18 cellular contexts compared by ENCODE assay signal in the genomic region with DNA sequence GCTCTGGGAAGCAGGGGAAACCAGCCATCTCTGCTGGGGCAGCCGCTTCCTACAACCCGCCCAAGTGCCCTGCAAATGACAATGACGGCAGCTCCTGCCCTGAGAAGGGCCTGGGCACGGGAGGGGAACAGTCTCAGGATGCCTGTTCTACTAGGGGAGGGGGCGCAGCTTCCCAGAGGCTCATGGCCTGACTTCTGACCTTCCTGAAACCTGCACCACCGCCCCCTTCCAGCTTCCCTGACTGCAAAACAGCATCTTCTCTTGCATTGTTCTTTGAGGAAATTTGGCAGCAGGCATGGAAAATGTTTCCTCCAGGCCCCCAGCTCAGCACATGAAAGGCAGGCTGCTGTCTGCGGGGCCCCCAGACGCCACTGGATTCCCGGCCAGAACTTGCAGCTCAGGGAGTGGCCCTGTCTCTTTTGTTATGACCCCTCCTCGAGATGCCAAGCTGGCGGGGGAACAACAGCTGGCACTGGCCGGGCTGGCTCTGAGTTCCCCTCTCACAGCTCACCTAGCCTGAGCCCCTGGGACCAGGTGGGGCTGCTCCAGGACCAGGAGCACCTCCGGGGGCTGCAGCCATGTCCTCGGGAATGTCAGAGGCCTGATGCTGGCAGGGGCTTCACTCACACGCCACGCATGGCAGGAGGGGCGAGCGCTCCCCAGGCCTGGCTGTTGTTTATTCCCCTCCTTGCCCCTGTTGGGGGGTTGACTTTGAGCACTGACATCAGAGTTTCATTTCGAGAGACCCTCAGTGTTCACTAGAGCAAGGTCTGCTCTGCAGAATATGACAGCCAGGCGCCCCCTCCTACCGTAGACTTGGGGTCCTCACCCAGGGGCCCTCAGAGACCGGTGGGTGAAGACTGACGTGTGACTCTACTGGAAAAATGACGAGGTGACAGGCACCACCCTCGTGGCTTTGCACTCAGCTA.
DNase-seq lines count a peak whose midpoint lies in the region; ATAC-seq and TF ChIP-seq lines count a peak whose summit lies in the region.
"Had no signal": no experiment of that assay in that cellular context is flagged by ENCODE, and none has a peak within 500 bp of the region (broad histone marks: within the 10 kb centered on the region; RNA-seq: fewer than 3 reads in every experiment).

No MANE protein-coding gene starts in this region.

- H3K4me3 Mint-ChIP-seq in WTC11, result no peak overlapping the region
- H3K4me3 Mint-ChIP-seq: activated T-helper 1 cell treated with anti-CD3 and anti-CD28 coated beads, Interleukin-12 subunit alpha, Interleukin-12 subunit beta, Interleukin-2, Interleukin-4 antibody, amounts not matched to agents 30 ng/mL and 10 ng/mL and 1 ng/mL, durations not matched to agents 14 hours and 24 hours and 36 hours; HFFc6; neural crest cell had no signal

- peaks cover 47% of the 10 kb centered on the region for H3K4me1 ChIP-seq in left ventricle myocardium inferior

- H3K27me3 Mint-ChIP-seq in WTC11 (ENCODE audit: low read depth), result 0 out of 2 replicates have a peak, but pooled peaks cover 4% of the 10 kb centered on the region

- DNase-seq in NCI-H748 (lab: John Stamatoyannopoulos, UW; ENCODE audit: unreplicated experiment) (peak; percentile 47), NCI-H748 treated with DMSO at 0.1 percent for 48 hours (lab: John Stamatoyannopoulos, UW) (no peak), WTC11 (ENCODE audit: low spot score) (no peak), left ventricle myocardium inferior (peak; percentile 48), posterior vena cava (ENCODE audit: low spot score) (peak; percentile 69), GM19238 (ENCODE audit: insufficient read length, low spot score) (no peak), A172 (ENCODE audit: low spot score) (no peak), NCI-H524 treated with DMSO at 0.1 percent for 48 hours (lab: John Stamatoyannopoulos, UW) (no peak)
- DNase-seq: activated CD4-positive, CD25-positive, alpha-beta regulatory T cell treated with anti-CD3 and anti-CD28 coated beads, Interleukin-2, amount 50 U/mL, for 72 hours; C1 segment of cervical spinal cord; foreskin melanocyte; HFFc6; mesendoderm; NCI-H146; stimulated activated naive CD4-positive, alpha-beta T cell treated with Interleukin-2 at 50 U/mL for 16 hours had no signal

- POLR2A ChIA-PET in WTC11 (lab: Charles Lee), result interaction anchor here (1.2 kb wide), 1 partner anchor 146 kb away, joined by 3 read pairs; no protein-coding TSS in a partner anchor

- 0 out of 2 replicates have a peak overlapping the region, but pooled peaks have one; percentile 4 for H3K27ac Mint-ChIP-seq in WTC11
- H3K27ac Mint-ChIP-seq: activated T-helper 1 cell treated with anti-CD3 and anti-CD28 coated beads, Interleukin-12 subunit alpha, Interleukin-12 subunit beta, Interleukin-2, Interleukin-4 antibody, amounts not matched to agents 30 ng/mL and 10 ng/mL and 1 ng/mL, durations not matched to agents 14 hours and 24 hours and 36 hours; HFFc6 had no signal

- no peak overlapping the region for H3K4me3 ChIP-seq in left ventricle myocardium inferior
- H3K4me3 ChIP-seq: A549 had no signal

- no peak for ATAC-seq in WTC11
- ATAC-seq: A549 had no signal

- CTCF ChIA-PET in WTC11 (lab: Charles Lee), result interaction anchor here (1.4 to 1.8 kb wide), 2 partner anchors 36 to 154 kb away, joined by 5 read pairs; no protein-coding TSS in a partner anchor

- no peaks in the 10 kb centered on the region for H3K36me3 ChIP-seq in left ventricle myocardium inferior

- H3K9me3 Mint-ChIP-seq in WTC11, result no peaks in the 10 kb centered on the region
- H3K9me3 Mint-ChIP-seq: activated T-helper 1 cell treated with anti-CD3 and anti-CD28 coated beads, Interleukin-12 subunit alpha, Interleukin-12 subunit beta, Interleukin-2, Interleukin-4 antibody, amounts not matched to agents 30 ng/mL and 10 ng/mL and 1 ng/mL, durations not matched to agents 14 hours and 24 hours and 36 hours; HFFc6; neural crest cell had no signal

- intact Hi-C loops in left ventricle myocardium inferior (cut with micrococcal nuclease) (no loop called here), posterior vena cava (cut with DNase I) (no loop called here)

- H3K27me3 ChIP-seq in left ventricle myocardium inferior (ENCODE audit: low read depth), result peaks cover 70% of the 10 kb centered on the region

- peaks cover 61% of the 10 kb centered on the region for H3K4me1 Mint-ChIP-seq in WTC11

- H3K9me3 ChIP-seq in left ventricle myocardium inferior (replicated peaks), result peaks cover 4% of the 10 kb centered on the region
- H3K9me3 ChIP-seq: A549 had no signal

- TF ChIP-seq CTCF in WTC11 (IDR thresholded peaks at IDR 0.05) (no peak), left ventricle myocardium inferior (IDR thresholded peaks at IDR 0.05; ENCODE audit: borderline replicate concordance) (no peak)

- H3K27ac ChIP-seq in left ventricle myocardium inferior (replicated peaks), result peak overlapping the region; percentile 69

- H3K36me3 Mint-ChIP-seq in WTC11, result no peaks in the 10 kb centered on the region

TF ChIP-seq in WTC11, 78 proteins besides CTCF, POLR2A, EP300 and RAD21:
- no peak for TF ChIP-seq TEAD1 (CRISPR knock-in tag; IDR thresholded peaks at IDR 0.05)
- TF ChIP-seq TCF7 (CRISPR knock-in tag; IDR thresholded peaks at IDR 0.05; ENCODE audit: low read depth), result no peak
- TF ChIP-seq CDX4 (CRISPR knock-in tag; IDR thresholded peaks at IDR 0.05; ENCODE audit: borderline replicate concordance), result no peak
- no peak for TF ChIP-seq ZBTB21 (CRISPR knock-in tag; IDR thresholded peaks at IDR 0.05; ENCODE audit: borderline replicate concordance)
- TF ChIP-seq ESRRA (CRISPR knock-in tag; IDR thresholded peaks at IDR 0.05; ENCODE audit: borderline replicate concordance), result no peak
- TF ChIP-seq TEAD4 (CRISPR knock-in tag; IDR thresholded peaks at IDR 0.05), result no peak
- TF ChIP-seq, protein P1, sequence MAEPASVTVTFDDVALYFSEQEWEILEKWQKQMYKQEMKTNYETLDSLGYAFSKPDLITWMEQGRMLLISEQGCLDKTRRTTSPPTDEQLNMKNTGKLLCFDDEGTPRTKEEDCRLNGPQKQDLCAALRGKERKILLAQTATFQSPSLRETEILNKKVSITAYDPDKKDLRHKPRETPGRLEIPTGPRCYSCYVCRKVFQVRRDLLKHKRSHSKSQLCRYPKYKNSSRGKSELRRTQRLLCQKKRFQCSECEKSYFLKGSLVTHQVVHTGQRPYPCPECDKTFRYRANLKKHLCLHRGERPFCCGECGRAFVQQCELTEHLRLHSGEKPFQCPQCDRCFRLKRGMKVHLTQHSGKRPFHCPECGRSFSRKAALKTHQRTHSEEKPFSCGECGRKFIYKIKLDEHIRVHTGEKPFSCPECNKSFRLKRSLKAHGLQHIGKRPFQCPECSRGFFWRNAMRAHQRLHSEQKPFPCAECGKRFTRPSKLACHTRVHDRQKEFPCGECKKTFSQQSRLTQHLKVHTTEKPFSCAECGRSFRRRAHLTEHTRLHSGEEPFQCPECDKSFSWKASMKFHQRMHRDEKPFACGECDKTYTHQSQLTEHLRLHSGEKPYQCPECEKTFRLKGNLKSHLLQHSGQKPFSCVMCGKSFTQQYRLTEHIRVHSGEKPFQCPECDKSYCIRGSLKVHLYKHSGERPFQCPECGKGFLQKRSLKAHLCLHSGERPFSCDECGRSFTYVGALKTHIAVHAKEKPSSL (CRISPR knock-in tag; conservative IDR thresholded peaks at IDR 0.05), result no peak
- no peak for TF ChIP-seq NFE2L1 (CRISPR knock-in tag; IDR thresholded peaks at IDR 0.05)
- TF ChIP-seq NR1H2 (CRISPR knock-in tag; IDR thresholded peaks at IDR 0.05), result no peak
- no peak for TF ChIP-seq ZNF317 (CRISPR knock-in tag; IDR thresholded peaks at IDR 0.05; ENCODE audit: borderline replicate concordance, low read depth)
- TF ChIP-seq SMAD4 (CRISPR knock-in tag; IDR thresholded peaks at IDR 0.05), result no peak
- TF ChIP-seq MYBL2 (CRISPR knock-in tag; IDR thresholded peaks at IDR 0.05), result no peak
- TF ChIP-seq ZNF219 (CRISPR knock-in tag; IDR thresholded peaks at IDR 0.05; ENCODE audit: borderline replicate concordance), result no peak
- TF ChIP-seq FOXK1 (CRISPR knock-in tag; IDR thresholded peaks at IDR 0.05), result no peak
- TF ChIP-seq FOXP1 (CRISPR knock-in tag; IDR thresholded peaks at IDR 0.05; ENCODE audit: borderline replicate concordance), result no peak
- no peak for TF ChIP-seq GABPB1 (CRISPR knock-in tag; IDR thresholded peaks at IDR 0.05)
- TF ChIP-seq, protein P2, sequence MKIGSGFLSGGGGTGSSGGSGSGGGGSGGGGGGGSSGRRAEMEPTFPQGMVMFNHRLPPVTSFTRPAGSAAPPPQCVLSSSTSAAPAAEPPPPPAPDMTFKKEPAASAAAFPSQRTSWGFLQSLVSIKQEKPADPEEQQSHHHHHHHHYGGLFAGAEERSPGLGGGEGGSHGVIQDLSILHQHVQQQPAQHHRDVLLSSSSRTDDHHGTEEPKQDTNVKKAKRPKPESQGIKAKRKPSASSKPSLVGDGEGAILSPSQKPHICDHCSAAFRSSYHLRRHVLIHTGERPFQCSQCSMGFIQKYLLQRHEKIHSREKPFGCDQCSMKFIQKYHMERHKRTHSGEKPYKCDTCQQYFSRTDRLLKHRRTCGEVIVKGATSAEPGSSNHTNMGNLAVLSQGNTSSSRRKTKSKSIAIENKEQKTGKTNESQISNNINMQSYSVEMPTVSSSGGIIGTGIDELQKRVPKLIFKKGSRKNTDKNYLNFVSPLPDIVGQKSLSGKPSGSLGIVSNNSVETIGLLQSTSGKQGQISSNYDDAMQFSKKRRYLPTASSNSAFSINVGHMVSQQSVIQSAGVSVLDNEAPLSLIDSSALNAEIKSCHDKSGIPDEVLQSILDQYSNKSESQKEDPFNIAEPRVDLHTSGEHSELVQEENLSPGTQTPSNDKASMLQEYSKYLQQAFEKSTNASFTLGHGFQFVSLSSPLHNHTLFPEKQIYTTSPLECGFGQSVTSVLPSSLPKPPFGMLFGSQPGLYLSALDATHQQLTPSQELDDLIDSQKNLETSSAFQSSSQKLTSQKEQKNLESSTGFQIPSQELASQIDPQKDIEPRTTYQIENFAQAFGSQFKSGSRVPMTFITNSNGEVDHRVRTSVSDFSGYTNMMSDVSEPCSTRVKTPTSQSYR (CRISPR knock-in tag; IDR thresholded peaks at IDR 0.05), result no peak
- TF ChIP-seq USF2 (CRISPR knock-in tag; IDR thresholded peaks at IDR 0.05), result no peak

Comparison
In these comparisons a context has a peak if more than half of its experiments do, and no peak if none do; other contexts are left out.
1. DNase-seq: peak in NCI-H748 (single experiment), left ventricle myocardium inferior (single experiment) and posterior vena cava (single experiment); none in NCI-H748 treated with DMSO at 0.1 percent for 48 hours (single experiment), WTC11 (single experiment), GM19238 (single experiment), A172 (single experiment) and NCI-H524 treated with DMSO at 0.1 percent for 48 hours (single experiment).